16 cellular contexts compared by ENCODE assay signal in the genomic region with DNA sequence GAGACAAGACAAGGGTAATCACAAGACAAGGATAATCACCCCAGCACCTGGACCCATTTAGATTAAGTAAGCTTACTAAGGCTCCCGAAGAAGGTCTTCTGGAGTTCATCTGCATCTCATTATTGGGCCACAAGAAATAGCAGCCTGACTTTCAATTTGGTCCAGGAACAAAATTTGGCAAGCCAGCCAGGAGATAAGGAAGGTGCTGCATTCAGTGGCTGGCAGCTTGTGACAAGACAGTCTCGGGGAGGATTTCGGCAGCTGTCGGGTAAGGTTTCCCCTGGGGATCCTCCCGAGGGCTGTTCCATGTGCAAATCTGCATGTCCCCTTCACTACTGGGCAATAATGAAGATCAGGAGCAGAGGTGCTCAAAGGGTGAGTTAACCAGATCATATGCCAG.
"Had no signal": no experiment of that assay in that cellular context is flagged by ENCODE, and none has a peak within 500 bp of the region (broad histone marks: within the 10 kb centered on the region; RNA-seq: fewer than 3 reads in every experiment).

No MANE protein-coding gene starts in this region.

- H3K27me3 ChIP-seq: cardiac muscle cell, left lung had no signal

- H3K4me3 ChIP-seq: cardiac muscle cell, left lung, tibial artery had no signal

- H3K27ac ChIP-seq: cardiac muscle cell, epithelial cell of prostate, left lung, tibial artery had no signal

- H3K36me3 ChIP-seq: cardiac muscle cell, left lung, tibial artery had no signal

- H3K9me3 ChIP-seq: left lung, tibial artery had no signal

- DNase-seq: activated CD4-positive, alpha-beta T cell treated with anti-CD3 and anti-CD28 coated beads, Interleukin-2, amount 10 ng/mL, durations not matched to agents 24 days and 14 days; activated CD4-positive, CD25-positive, alpha-beta regulatory T cell; activated CD8-positive, alpha-beta T cell treated with anti-CD3 and anti-CD28 coated beads for 36 hours; activated naive CD4-positive, alpha-beta T cell; activated naive CD8-positive, alpha-beta T cell treated with anti-CD3 and anti-CD28 coated beads, Interleukin-2, amount 10 ng/mL, durations not matched to agents 7 days and 5 days; activated T-cell treated with anti-CD3 and anti-CD28 coated beads, Interleukin-2, amount 50 U/mL, for 1 hour; amygdala; foreskin fibroblast; kidney; left lung; retina; stimulated activated naive CD8-positive, alpha-beta T cell treated with anti-CD3 and anti-CD28 coated beads, Interleukin-15, Interleukin-2, amounts not matched to agents 100 U/mL and 50 U/mL, for 24 hours; substantia nigra; tibial artery had no signal

- H3K4me1 ChIP-seq: left lung, tibial artery had no signal
